1 cellular context compared by ENCODE assay signal in genomic region chr14:23301969-23302289, GRCh38.
TF ChIP-seq lines count a peak whose summit lies in the region.

No MANE protein-coding gene starts in this region.

TF ChIP-seq in endothelial cell of umbilical vein, 7 proteins besides CTCF, POLR2A, EP300 and RAD21:
- TF ChIP-seq MAX (IDR thresholded peaks at IDR 0.05; ENCODE audit: insufficient read depth, insufficient read length): no peak
- TF ChIP-seq GATA2 (IDR thresholded peaks at IDR 0.05; ENCODE audit: insufficient read depth, insufficient read length, low read depth, low read length): no peak
- no peak for TF ChIP-seq MYC (IDR thresholded peaks at IDR 0.05; ENCODE audit: low read depth, low read length)
- TF ChIP-seq POLR2AphosphoS5 (IDR thresholded peaks at IDR 0.05; ENCODE audit: insufficient read depth, low read depth, low read length): no peak
- TF ChIP-seq EZH2 (IDR thresholded peaks at IDR 0.05; ENCODE audit: borderline replicate concordance, low read depth, low read length, severe bottlenecking): no peak
- TF ChIP-seq JUN (IDR thresholded peaks at IDR 0.05; ENCODE audit: borderline replicate concordance, insufficient read depth, insufficient read length, low read depth): no peak
- no peak for TF ChIP-seq FOS (IDR thresholded peaks at IDR 0.05; ENCODE audit: borderline replicate concordance, insufficient read depth, low read length)
